Comparison of ENCODE assay signal across 18 cellular contexts in genomic region chr4:6839579-6839978, GRCh38. TPM values are rescaled to one million over a fixed set of nuclear protein-coding genes. Genes with fewer than 3 reads are reported as not detected.
DNase-seq lines count a peak whose midpoint lies in the region; ATAC-seq and TF ChIP-seq lines count a peak whose summit lies in the region.
"Had no signal": no experiment of that assay in that cellular context is flagged by ENCODE, and none has a peak within 500 bp of the region (broad histone marks: within the 10 kb centered on the region; RNA-seq: fewer than 3 reads in every experiment).

No MANE protein-coding gene starts in this region.

- H3K4me1 ChIP-seq in ACC112 (ENCODE audit: control insufficient read depth, insufficient read depth, low read length, unreplicated experiment), result peaks cover 23% of the 10 kb centered on the region
- H3K4me1 ChIP-seq in HUES48 (ENCODE audit: control insufficient read depth, insufficient read depth, low read length), result peaks cover 7% of the 10 kb centered on the region; the same call in 1 of the 2 replicates
- peaks cover 3 to 41% (median 32%) of the 10 kb centered on the region in 9 donors for H3K4me1 ChIP-seq in heart right ventricle
- H3K4me1 ChIP-seq in neutrophil (ENCODE audit: control insufficient read depth in 1 of 2, insufficient read depth in 1 of 2, low read depth in 1 of 2, low read length in 1 of 2), result no peaks in the 10 kb centered on the region

- intact Hi-C loops in heart right ventricle (cut with DNase I), result no loop called here

- TF ChIP-seq CTCF in heart right ventricle (IDR thresholded peaks at IDR 0.05) (no peak), neutrophil (IDR thresholded peaks at IDR 0.05) (no peak)

- peaks cover 17% of the 10 kb centered on the region for H3K79me2 ChIP-seq in ACC112 (ENCODE audit: control insufficient read depth, insufficient read depth, low read length, unreplicated experiment)

- H3K27me3 ChIP-seq in ACC112 (ENCODE audit: insufficient read depth, low read length) (no peaks in the 10 kb centered on the region), HUES48 (ENCODE audit: control insufficient read depth, insufficient read depth, low read length) (no peaks in the 10 kb centered on the region), heart right ventricle (no peaks in the 10 kb centered on the region), neutrophil (no peaks in the 10 kb centered on the region)
- H3K27me3 ChIP-seq: Peyer's patch had no signal

- 64 to 75% methylated on average over 4 of the region's 4 CpGs for WGBS in heart right ventricle, 2 donors

- H3K27ac ChIP-seq in ACC112 (ENCODE audit: low read depth, low read length) (0 out of 2 replicates have a peak overlapping the region, but pooled peaks have one; percentile 4), HUES48 (ENCODE audit: low read depth, low read length) (peak overlapping the region; percentile 36), heart right ventricle (peak overlapping the region in 9 of 10 donors; percentile 13 to 88 (median 77)), neutrophil (peak overlapping the region; percentile 38)
- H3K27ac ChIP-seq: A549, C4-2B, Peyer's patch had no signal

- no peak overlapping the region for H2AFZ ChIP-seq in ACC112 (ENCODE audit: low read length, unreplicated experiment)

- ATAC-seq in heart right ventricle (peak in 2 of 8 donors; percentile 9 to 26), GM18861 (IDR thresholded peaks at IDR 0.05; ENCODE audit: unreplicated experiment) (no peak), GM21786 (IDR thresholded peaks at IDR 0.05; ENCODE audit: unreplicated experiment) (no peak)

- H3K36me3 ChIP-seq in ACC112 (ENCODE audit: insufficient read depth, low read length) (peaks cover 6% of the 10 kb centered on the region), HUES48 (ENCODE audit: control insufficient read depth, insufficient read depth, low read length) (peaks cover 17% of the 10 kb centered on the region), heart right ventricle (peaks cover 0 to 39% (median 0%) of the 10 kb centered on the region in 9 donors), neutrophil (peaks cover 51% of the 10 kb centered on the region)

- H3K9me3 ChIP-seq in HUES48 (ENCODE audit: control insufficient read depth, insufficient read depth, low read length) (no peaks in the 10 kb centered on the region), heart right ventricle (no peaks in the 10 kb centered on the region), neutrophil (no peaks in the 10 kb centered on the region)
- H3K9me3 ChIP-seq: A549, Peyer's patch had no signal

- H3K4me3 ChIP-seq in ACC112 (ENCODE audit: low read depth, low read length) (no peak overlapping the region), HUES48 (ENCODE audit: low read depth, low read length) (no peak overlapping the region), heart right ventricle (no peak overlapping the region), neutrophil (ENCODE audit: low read depth in 1 of 2, low read length in 1 of 2) (no peak overlapping the region)
- H3K4me3 ChIP-seq: A549, Peyer's patch, skin epidermis had no signal

- no peak overlapping the region for H3K9ac ChIP-seq in HUES48 (ENCODE audit: low read depth, low read length)

- DNase-seq in heart right ventricle (no peak), SHP77 treated with DMSO at 0.1 percent for 48 hours (lab: John Stamatoyannopoulos, UW) (no peak), AG08396 (ENCODE audit: low spot score) (no peak)
- DNase-seq: activated CD4-positive, alpha-beta T cell treated with anti-CD3 and anti-CD28 coated beads for 1 hour; DMS53; left colon; NCI-H1092; NCI-H2081 treated with DMSO at 0.1 percent for 48 hours; Peyer's patch; stimulated activated CD4-positive, alpha-beta T cell treated with anti-CD3 and anti-CD28 coated beads, Interleukin-4, amount 100 ng/mL, for 4 hours had no signal

RNA-seq across cellular contexts. Expression of gene KIAA0232, which starts 57.1 kb away (rescaled TPM):
- total RNA-seq in heart right ventricle, result 10 to 100 TPM; 63.4 to 89.6 (median 73.5) TPM
- polyA plus RNA-seq in heart right ventricle, result 10 to 100 TPM; 12.8 to 23.6 TPM

Comparison
In these comparisons a context has a peak if more than half of its experiments do, and no peak if none do; other contexts are left out.
1. H3K27ac ChIP-seq: peak in every context shown above with its lines; median percentile 77 in heart right ventricle; 38 in neutrophil; 36 in HUES48; 4 in ACC112.